In the genomic region with DNA sequence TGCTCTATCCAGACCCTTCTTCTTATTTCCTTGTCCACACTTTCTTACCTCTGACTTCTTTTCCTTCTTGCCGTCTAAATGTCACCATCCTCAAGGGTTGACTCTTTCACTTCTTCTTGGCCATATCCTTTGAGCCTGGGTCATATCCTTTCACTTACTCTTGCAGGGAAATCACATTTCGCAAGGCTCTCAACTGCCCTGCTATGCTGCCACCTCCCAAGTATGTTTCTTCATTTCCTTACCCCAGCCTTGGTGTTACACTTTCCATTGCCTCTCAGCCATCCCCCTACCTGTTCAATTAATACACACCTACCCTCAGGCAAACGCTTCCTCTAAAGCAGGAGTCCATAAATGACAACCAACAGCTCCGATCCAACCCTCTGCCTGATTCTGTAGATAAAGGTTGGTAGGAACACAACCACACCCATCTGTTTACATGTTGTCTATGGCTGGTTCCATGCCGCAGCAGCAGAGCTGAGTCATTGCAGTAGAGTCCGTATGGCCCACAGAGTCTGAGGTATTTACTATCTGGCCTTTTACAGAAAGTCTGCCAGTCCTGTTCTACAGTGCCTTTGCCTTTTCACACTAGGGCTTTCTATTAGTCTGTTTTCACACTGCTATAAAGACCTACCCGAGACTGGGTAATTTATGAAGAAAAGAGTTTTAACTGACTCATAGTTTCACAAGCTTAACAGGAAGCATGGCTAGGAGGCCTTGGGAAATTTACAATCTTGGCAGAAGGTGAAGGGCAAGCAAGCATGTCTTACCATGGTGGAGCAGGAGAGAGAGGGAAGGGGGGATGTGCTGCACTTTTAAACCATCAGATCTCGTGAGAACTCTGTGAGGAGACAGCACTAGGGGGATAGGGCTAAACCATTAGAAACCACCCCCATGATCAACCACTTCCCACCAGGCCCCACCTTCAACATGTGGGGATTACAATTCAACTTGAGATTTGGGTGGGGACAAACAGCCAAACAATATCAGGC, we compare ENCODE assay signal across 1 cellular context.
TF ChIP-seq lines count a peak whose summit lies in the region.

No MANE protein-coding gene starts in this region.

TF ChIP-seq in HepG2, 621 proteins besides CTCF, POLR2A, EP300 and RAD21 (continued from another document):
- TF ChIP-seq, protein P1, sequence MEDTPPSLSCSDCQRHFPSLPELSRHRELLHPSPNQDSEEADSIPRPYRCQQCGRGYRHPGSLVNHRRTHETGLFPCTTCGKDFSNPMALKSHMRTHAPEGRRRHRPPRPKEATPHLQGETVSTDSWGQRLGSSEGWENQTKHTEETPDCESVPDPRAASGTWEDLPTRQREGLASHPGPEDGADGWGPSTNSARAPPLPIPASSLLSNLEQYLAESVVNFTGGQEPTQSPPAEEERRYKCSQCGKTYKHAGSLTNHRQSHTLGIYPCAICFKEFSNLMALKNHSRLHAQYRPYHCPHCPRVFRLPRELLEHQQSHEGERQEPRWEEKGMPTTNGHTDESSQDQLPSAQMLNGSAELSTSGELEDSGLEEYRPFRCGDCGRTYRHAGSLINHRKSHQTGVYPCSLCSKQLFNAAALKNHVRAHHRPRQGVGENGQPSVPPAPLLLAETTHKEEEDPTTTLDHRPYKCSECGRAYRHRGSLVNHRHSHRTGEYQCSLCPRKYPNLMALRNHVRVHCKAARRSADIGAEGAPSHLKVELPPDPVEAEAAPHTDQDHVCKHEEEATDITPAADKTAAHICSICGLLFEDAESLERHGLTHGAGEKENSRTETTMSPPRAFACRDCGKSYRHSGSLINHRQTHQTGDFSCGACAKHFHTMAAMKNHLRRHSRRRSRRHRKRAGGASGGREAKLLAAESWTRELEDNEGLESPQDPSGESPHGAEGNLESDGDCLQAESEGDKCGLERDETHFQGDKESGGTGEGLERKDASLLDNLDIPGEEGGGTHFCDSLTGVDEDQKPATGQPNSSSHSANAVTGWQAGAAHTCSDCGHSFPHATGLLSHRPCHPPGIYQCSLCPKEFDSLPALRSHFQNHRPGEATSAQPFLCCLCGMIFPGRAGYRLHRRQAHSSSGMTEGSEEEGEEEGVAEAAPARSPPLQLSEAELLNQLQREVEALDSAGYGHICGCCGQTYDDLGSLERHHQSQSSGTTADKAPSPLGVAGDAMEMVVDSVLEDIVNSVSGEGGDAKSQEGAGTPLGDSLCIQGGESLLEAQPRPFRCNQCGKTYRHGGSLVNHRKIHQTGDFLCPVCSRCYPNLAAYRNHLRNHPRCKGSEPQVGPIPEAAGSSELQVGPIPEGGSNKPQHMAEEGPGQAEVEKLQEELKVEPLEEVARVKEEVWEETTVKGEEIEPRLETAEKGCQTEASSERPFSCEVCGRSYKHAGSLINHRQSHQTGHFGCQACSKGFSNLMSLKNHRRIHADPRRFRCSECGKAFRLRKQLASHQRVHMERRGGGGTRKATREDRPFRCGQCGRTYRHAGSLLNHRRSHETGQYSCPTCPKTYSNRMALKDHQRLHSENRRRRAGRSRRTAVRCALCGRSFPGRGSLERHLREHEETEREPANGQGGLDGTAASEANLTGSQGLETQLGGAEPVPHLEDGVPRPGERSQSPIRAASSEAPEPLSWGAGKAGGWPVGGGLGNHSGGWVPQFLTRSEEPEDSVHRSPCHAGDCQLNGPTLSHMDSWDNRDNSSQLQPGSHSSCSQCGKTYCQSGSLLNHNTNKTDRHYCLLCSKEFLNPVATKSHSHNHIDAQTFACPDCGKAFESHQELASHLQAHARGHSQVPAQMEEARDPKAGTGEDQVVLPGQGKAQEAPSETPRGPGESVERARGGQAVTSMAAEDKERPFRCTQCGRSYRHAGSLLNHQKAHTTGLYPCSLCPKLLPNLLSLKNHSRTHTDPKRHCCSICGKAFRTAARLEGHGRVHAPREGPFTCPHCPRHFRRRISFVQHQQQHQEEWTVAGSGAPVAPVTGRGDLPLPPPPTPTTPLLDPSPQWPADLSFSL (CRISPR knock-in tag; IDR thresholded peaks at IDR 0.05), result no peak
